Comparison of ENCODE assay signal across 16 cellular contexts in the genomic region with DNA sequence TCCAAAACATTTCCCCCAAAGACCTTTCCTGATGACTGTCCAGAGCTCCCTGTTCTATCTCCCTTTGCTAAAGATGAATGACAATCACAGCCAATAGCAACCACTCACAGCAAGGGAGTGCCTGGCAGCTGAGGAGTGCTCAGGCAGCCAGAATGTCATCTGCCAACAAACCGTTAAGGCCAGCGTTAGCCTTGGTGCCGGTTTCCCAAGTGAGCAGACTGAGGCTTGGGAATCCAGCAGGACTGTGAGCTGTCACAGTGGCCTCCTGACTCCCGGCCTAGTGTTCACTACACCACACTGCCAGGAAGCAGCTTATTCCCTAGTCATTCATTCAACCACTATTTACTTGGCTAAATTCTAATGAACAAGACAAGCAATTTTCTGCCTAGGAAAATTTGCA. TPM values are rescaled to one million over a fixed set of nuclear protein-coding genes. Genes with fewer than 3 reads are reported as not detected.
DNase-seq lines count a peak whose midpoint lies in the region; ATAC-seq, FAIRE-seq and TF ChIP-seq lines count a peak whose summit lies in the region.
"Had no signal": no experiment of that assay in that cellular context is flagged by ENCODE, and none has a peak within 500 bp of the region (broad histone marks: within the 10 kb centered on the region; RNA-seq: fewer than 3 reads in every experiment).

No MANE protein-coding gene starts in this region.

- no peak for ATAC-seq in GM12878
- no peak for ATAC-seq in HG03097 (IDR thresholded peaks at IDR 0.05; ENCODE audit: low FRiP score, unreplicated experiment)
- no peak for ATAC-seq in HG03280 (IDR thresholded peaks at IDR 0.05; ENCODE audit: unreplicated experiment)

- H2AFZ ChIP-seq in GM12878 (ENCODE audit: control insufficient read depth, low read depth, low read length), result no peak overlapping the region

- H4K20me1 ChIP-seq in GM12878 (ENCODE audit: control insufficient read depth, insufficient read depth), result peaks cover 11% of the 10 kb centered on the region

- no peak for TF ChIP-seq EP300 in GM12878 (IDR thresholded peaks at IDR 0.05; ENCODE audit: borderline replicate concordance in 1 of 2, control insufficient read depth in 1 of 2, low read depth in 2 of 2, low read length in 2 of 2)

- RAD21 ChIA-PET in GM12878 (lab: Charles Lee; ENCODE audit: unreplicated experiment), result interaction anchor here (1.3 to 2.3 kb wide), 3 partner anchors 11 to 52 kb away, joined by 3 to 8 read pairs (median 5); no protein-coding TSS in a partner anchor

- no peak overlapping the region for H3K4me3 ChIP-seq in GM12878
- H3K4me3 ChIP-seq in skeletal muscle satellite cell (ENCODE audit: low read length), result no peak overlapping the region
- H3K4me3 ChIP-seq: ascending aorta, stomach had no signal

- TF ChIP-seq CTCF in GM12878 (IDR thresholded peaks at IDR 0.05 in 2 of 3, conservative IDR thresholded peaks at IDR 0.05 in 1 of 3; ENCODE audit: control insufficient read depth in 2 of 3, extremely low read depth in 1 of 3, insufficient read depth in 1 of 3, low read depth in 3 of 3, low read length in 3 of 3), result no peak

- FAIRE-seq in GM12878 (lab: Jason Lieb, UNC) (no peak), urothelium cell line (lab: Jason Lieb, UNC) (no peak)

- intact Hi-C loops in GM12878 (cut with micrococcal nuclease; ENCODE audit: unreplicated experiment), result no loop called here

- H3K36me3 ChIP-seq in GM12878 (ENCODE audit: control insufficient read depth in 2 of 2, insufficient read depth in 2 of 2, low read length in 1 of 2), result peaks cover 5 to 14% of the 10 kb centered on the region in 2 experiments
- H3K36me3 ChIP-seq in skeletal muscle satellite cell (ENCODE audit: insufficient read depth, low read length), result no peaks in the 10 kb centered on the region
- H3K36me3 ChIP-seq: ascending aorta had no signal

- H3K9me3 ChIP-seq in GM12878 (replicated peaks; ENCODE audit: control insufficient read depth, insufficient read depth, low read length) (no peaks in the 10 kb centered on the region; the same call in 2 of the 3 replicates), skeletal muscle satellite cell (replicated peaks; ENCODE audit: low read length) (no peaks in the 10 kb centered on the region)
- H3K9me3 ChIP-seq: ascending aorta, stomach had no signal

- no peak overlapping the region for H3K4me2 ChIP-seq in GM12878 (ENCODE audit: control insufficient read depth, insufficient read depth)
- peak overlapping the region; percentile 19 for H3K4me2 ChIP-seq in skeletal muscle satellite cell (ENCODE audit: low read length)
- H3K4me2 ChIP-seq: KMS-11 had no signal

- TF ChIP-seq RAD21 in GM12878 (IDR thresholded peaks at IDR 0.05; ENCODE audit: insufficient read depth, low read depth, low read length), result no peak

- SMC1A ChIA-PET in GM12878 (lab: Charles Lee; ENCODE audit: uncharacterized antibody, unreplicated experiment), result interaction anchor here (1.8 to 5.3 kb wide), 2 partner anchors 11 to 15 kb away, joined by 6 to 29 read pairs; no protein-coding TSS in a partner anchor

- peaks cover 35% of the 10 kb centered on the region for H3K4me1 ChIP-seq in GM12878 (ENCODE audit: control insufficient read depth, insufficient read depth, low read length)
- peaks cover 15% of the 10 kb centered on the region for H3K4me1 ChIP-seq in skeletal muscle satellite cell (ENCODE audit: control insufficient read depth, insufficient read depth, low read length)
- H3K4me1 ChIP-seq: ascending aorta had no signal

- DNase-seq in M059J (ENCODE audit: low read depth) (peak; percentile 19), GM12878 (ENCODE audit: low read depth, low spot score) (no peak), hypothalamus (lab: John Stamatoyannopoulos, UW) (peak in 28 of 51 donors; percentile 16 to 83 (median 50)), urothelium cell line (ENCODE audit: low spot score) (no peak)
- DNase-seq: DMS79; kidney glomerular epithelial cell; NCI-H2081; stimulated activated CD4-positive, alpha-beta T cell treated with anti-CD3 and anti-CD28 coated beads, Interleukin-1b, Interleukin-23, amount 100 ng/mL, for 48 hours; stomach had no signal

- in situ Hi-C loops in GM12878 (cut with MboI), result no loop called here

- H3K9ac ChIP-seq in GM12878 (ENCODE audit: control insufficient read depth, insufficient read depth, low read length) (no peak overlapping the region), skeletal muscle satellite cell (ENCODE audit: low read depth, low read length) (no peak overlapping the region)
- H3K9ac ChIP-seq: KMS-11 had no signal

- peaks cover 81% of the 10 kb centered on the region for H3K79me2 ChIP-seq in GM12878 (ENCODE audit: control insufficient read depth, insufficient read depth, low read length)

- CTCF ChIA-PET in GM12878 (lab: Yijun Ruan, JAX), result interaction anchor here (1.4 to 2.1 kb wide), 2 partner anchors 12 to 26 kb away, joined by 3 to 5 read pairs; no protein-coding TSS in a partner anchor

- no peak overlapping the region for H3K27ac ChIP-seq in GM12878 (ENCODE audit: control insufficient read depth, insufficient read depth)
- H3K27ac ChIP-seq: ascending aorta, KMS-11, stomach had no signal

- POLR2A ChIA-PET in GM12878 (lab: Charles Lee), result interaction anchor here (0.7 to 2.3 kb wide), 2 partner anchors 19 to 23 kb away, joined by 6 to 8 read pairs; no protein-coding TSS in a partner anchor

- no peaks in the 10 kb centered on the region for H3K27me3 ChIP-seq in GM12878 (replicated peaks in 1 of 2; ENCODE audit: control insufficient read depth in 2 of 2, insufficient read depth in 2 of 2, low read length in 1 of 2)
- no peaks in the 10 kb centered on the region for H3K27me3 ChIP-seq in skeletal muscle satellite cell (ENCODE audit: control insufficient read depth, insufficient read depth, low read length)
- H3K27me3 ChIP-seq: ascending aorta, stomach had no signal

- WGBS in GM12878 (ENCODE audit: insufficient coverage, insufficient replicate concordance, low lambda C conversion rate, missing lambda C conversion rate), result 96% methylated on average over 4 of the region's 4 CpGs

- BruUV-seq in GM12878 (replicated peaks; lab: Mats Ljungman, UMichigan), result no TSS peak

- 0 out of 2 replicates have a peak, but pooled peaks have one; percentile 5 for TF ChIP-seq POLR2A in GM12878 (IDR thresholded peaks at IDR 0.05; ENCODE audit: low read depth, low read length)

TF ChIP-seq in GM12878, 131 proteins besides CTCF, POLR2A, EP300 and RAD21 (continues in another document):
- TF ChIP-seq NFXL1 (IDR thresholded peaks at IDR 0.05; ENCODE audit: borderline replicate concordance), result no peak
- TF ChIP-seq HDAC6 (IDR thresholded peaks at IDR 0.05; ENCODE audit: unreplicated experiment), result no peak

RNA-seq across cellular contexts. Expression of a gene that starts 24.7 kb away (rescaled TPM):
- 14.4 and 18.1 TPM in 2 replicates for total RNA-seq in M059J (2014; rRNA removed; shearing (Covaris generic))
- 217 and 221 TPM in 2 replicates for total RNA-seq in GM12878 (2013; cell fraction: nucleolus; rRNA removed)
- total RNA-seq in GM12878 (2014; rRNA removed) (55.8 and 57.4 TPM in 2 replicates), GM12878 (2014; rRNA removed; fragmentation: Illumina TruSeq; extraction: Trizol) (46.1 and 46.9 TPM in 2 replicates), GM12878 (2021) (75.4 and 96.4 TPM in 2 replicates)
- 28.9 TPM for polyA plus RNA-seq in GM12878 (2011; ENCODE audit: low read depth)
- polyA plus RNA-seq in GM12878 (2011; rRNA removed) (21.1 and 41.8 TPM in 2 replicates), GM12878 (2014; fragmentation: Illumina TruSeq; extraction: Trizol) (33.6 and 53.2 TPM in 2 replicates), GM12878 (2014; fragmentation: Nextera tagmentation; extraction: Ambion mirVana) (10 to 100 TPM; 14.2 to 20.4 TPM), GM12878 (2014; rRNA removed) (48.1 and 53.0 TPM in 2 replicates), GM12878 (2016; fragmentation: Nextera tagmentation; extraction: Ambion mirVana) (10 to 100 TPM; 54.9 to 55.3 TPM)
- 45.3 and 48.2 TPM in 2 replicates for polyA plus RNA-seq in GM12878 (2011; cell fraction: cytosol; rRNA removed)
- polyA plus RNA-seq in GM12878 (2011; cell fraction: nucleus; rRNA removed), result 80.4 and 105 TPM in 2 replicates
- 49.9 and 55.9 TPM in 2 replicates for polyA plus RNA-seq in GM12878 (2012)
- polyA minus RNA-seq in GM12878 (2011; rRNA and poly(A)+ RNA removed), result 68.4 and 96.0 TPM in 2 replicates
- 35.1 and 36.6 TPM in 2 replicates for polyA minus RNA-seq in GM12878 (2011; cell fraction: cytosol; rRNA and poly(A)+ RNA removed)
- polyA minus RNA-seq in GM12878 (2011; cell fraction: nucleus; rRNA and poly(A)+ RNA removed), result 53.1 and 106 TPM in 2 replicates
- total RNA-seq in skeletal muscle satellite cell (2012; rRNA removed), result 22.1 and 30.9 TPM in 2 replicates

RNA-seq across cellular contexts. Expression of a gene that starts 30.6 kb away (rescaled TPM):
- not detected in 2 replicates for total RNA-seq in M059J (2014; rRNA removed; shearing (Covaris generic))
- total RNA-seq in GM12878 (2013; cell fraction: nucleolus; rRNA removed), result not detected in 2 replicates
- total RNA-seq in GM12878 (2014; rRNA removed) (not detected in 2 replicates), GM12878 (2014; rRNA removed; fragmentation: Illumina TruSeq; extraction: Trizol) (not detected in 2 replicates), GM12878 (2021) (not detected in 2 replicates)
- not detected for polyA plus RNA-seq in GM12878 (2011; ENCODE audit: low read depth)
- polyA plus RNA-seq in GM12878 (2011; rRNA removed) (not detected in 2 replicates), GM12878 (2014; fragmentation: Illumina TruSeq; extraction: Trizol) (not detected in 2 replicates), GM12878 (2014; fragmentation: Nextera tagmentation; extraction: Ambion mirVana) (not detected), GM12878 (2014; rRNA removed) (not detected in 2 replicates), GM12878 (2016; fragmentation: Nextera tagmentation; extraction: Ambion mirVana) (under 1 TPM in 1 of 2 experiments, not detected in 1; 0.73 TPM)
- not detected in 2 replicates for polyA plus RNA-seq in GM12878 (2011; cell fraction: cytosol; rRNA removed)
- polyA plus RNA-seq in GM12878 (2011; cell fraction: nucleus; rRNA removed), result not detected in 2 replicates
- polyA plus RNA-seq in GM12878 (2012), result not detected in 2 replicates
- not detected in 2 replicates for polyA minus RNA-seq in GM12878 (2011; rRNA and poly(A)+ RNA removed)
- not detected in 2 replicates for polyA minus RNA-seq in GM12878 (2011; cell fraction: cytosol; rRNA and poly(A)+ RNA removed)
- not detected in 2 replicates for polyA minus RNA-seq in GM12878 (2011; cell fraction: nucleus; rRNA and poly(A)+ RNA removed)
- not detected in 2 replicates for total RNA-seq in skeletal muscle satellite cell (2012; rRNA removed)
- total RNA-seq: ascending aorta, omental fat pad, stomach had no signal
- polyA plus RNA-seq: esophagus, stomach had no signal

Comparison
In these comparisons a context has a peak if more than half of its experiments do, and no peak if none do; other contexts are left out.
1. DNase-seq: peak in M059J (single experiment) and hypothalamus (28 of 51); none in GM12878 (single experiment) and urothelium cell line (single experiment).